Comparison of ENCODE assay signal across 12 cellular contexts in genomic region chr19:42741726-42742607, GRCh38. TPM values are rescaled to one million over a fixed set of nuclear protein-coding genes. Genes with fewer than 3 reads are reported as not detected.
DNase-seq lines count a peak whose midpoint lies in the region; ATAC-seq, FAIRE-seq and TF ChIP-seq lines count a peak whose summit lies in the region.
"Not testable (repeated sequence)": the region's sequence is repeated elsewhere in the genome, so short reads cannot be mapped to it uniquely, and the experiment has no call there.
"Had no signal": no experiment of that assay in that cellular context is flagged by ENCODE, and none has a peak within 500 bp of the region (broad histone marks: within the 10 kb centered on the region; RNA-seq: fewer than 3 reads in every experiment).

No MANE protein-coding gene starts in this region.

- dilution Hi-C loops in keratinocyte (cut with MboI; ENCODE audit: extremely low pct_ligation_motif_present, low sequenced_read_pairs), result not testable (repeated sequence)

- not testable (repeated sequence) for H4K20me1 ChIP-seq in KMS-11 (ENCODE audit: insufficient read depth); PC-9 (ENCODE audit: insufficient read depth); keratinocyte (ENCODE audit: control insufficient read depth, extremely low read depth, insufficient read depth, low read length)

- not testable (repeated sequence) for H3K9me2 ChIP-seq in PC-9 (ENCODE audit: insufficient read depth)

- H3K27ac Mint-ChIP-seq in activated CD8-positive, alpha-beta T cell treated with anti-CD3 and anti-CD28 coated beads for 36 hours, result not testable (repeated sequence)

- not testable (repeated sequence) for H3K79me2 ChIP-seq in KMS-11 (ENCODE audit: insufficient read depth, low read depth); PC-9 (ENCODE audit: low read depth); keratinocyte (ENCODE audit: control insufficient read depth, insufficient read depth, low read length)

- H3K4me1 Mint-ChIP-seq in activated CD8-positive, alpha-beta T cell treated with anti-CD3 and anti-CD28 coated beads for 36 hours (ENCODE audit: low read depth), result not testable (repeated sequence)

- TF ChIP-seq CTCF in BE2C (IDR thresholded peaks at IDR 0.05; ENCODE audit: low read depth, low read length) (peak; percentile 30; the same call in 1 of the 2 replicates), GM12864 (IDR thresholded peaks at IDR 0.05; ENCODE audit: low read depth, low read length, missing control alignments) (peak; percentile 59), KMS-11 (conservative IDR thresholded peaks at IDR 0.05; ENCODE audit: low read depth, low read length) (peak; percentile 36; the same call in 1 of the 2 replicates), PC-9 (conservative IDR thresholded peaks at IDR 0.05) (peak; percentile 77), keratinocyte (optimal IDR thresholded peaks at IDR 0.05 in 1 of 3, IDR thresholded peaks at IDR 0.05 in 1 of 3, conservative IDR thresholded peaks at IDR 0.05 in 1 of 3; ENCODE audit: extremely low read depth in 1 of 3, insufficient read depth in 2 of 3, low read length in 3 of 3) (peak in 2 of 3 experiments; percentile 33 to 62)
- peak; percentile 51 for TF ChIP-seq CTCF in activated CD8-positive, alpha-beta T cell treated with anti-CD3 and anti-CD28 coated beads for 36 hours (IDR thresholded peaks at IDR 0.05)

- not testable (repeated sequence) for BruUV-seq in PC-9 (replicated peaks; lab: Mats Ljungman, UMichigan)

- H3F3A ChIP-seq in PC-9 (ENCODE audit: insufficient read depth, low read depth), result not testable (repeated sequence)

- H3K36me3 ChIP-seq in BE2C; KMS-11 (ENCODE audit: insufficient read depth); PC-9 (ENCODE audit: low read depth); keratinocyte (ENCODE audit: control insufficient read depth in 2 of 2, extremely low read depth in 1 of 2, insufficient read depth in 2 of 2, low read length in 2 of 2): not testable (repeated sequence)

- not testable (repeated sequence) for H3K27ac ChIP-seq in KMS-11; PC-9; keratinocyte (ENCODE audit: control insufficient read depth, insufficient read depth, low read length)

- not testable (repeated sequence) for H3K36me3 Mint-ChIP-seq in activated CD8-positive, alpha-beta T cell treated with anti-CD3 and anti-CD28 coated beads for 36 hours (ENCODE audit: low read depth)

- H3K4me2 ChIP-seq in KMS-11; PC-9; keratinocyte (ENCODE audit: control insufficient read depth, extremely low read depth, insufficient read depth, low read depth, low read length): not testable (repeated sequence)

- not testable (repeated sequence) for H3K27me3 Mint-ChIP-seq in activated CD8-positive, alpha-beta T cell treated with anti-CD3 and anti-CD28 coated beads for 36 hours

- peak; percentile 22 for DNase-seq in BE2C
- DNase-seq in GM12864 (ENCODE audit: low read depth); keratinocyte (ENCODE audit: low read depth, low spot score): not testable (repeated sequence)
- DNase-seq in PC-9, result peak in 1 of 2 experiments; percentile 47
- DNase-seq in activated CD8-positive, alpha-beta T cell treated with anti-CD3 and anti-CD28 coated beads for 36 hours, result peak; percentile 19
- peak; percentile 50 for DNase-seq in dermis blood vessel endothelial cell
- DNase-seq in stimulated activated CD4-positive, alpha-beta T cell treated with anti-CD3 and anti-CD28 coated beads, Interleukin-15, amount 100 ng/mL, for 24 hours, result peak; percentile 23

- POLR2A ChIA-PET in PC-9 (lab: Charles Lee; ENCODE audit: unreplicated experiment); activated CD8-positive, alpha-beta T cell treated with anti-CD3 and anti-CD28 coated beads for 36 hours (lab: Charles Lee): not testable (repeated sequence)

- H3K4me3 Mint-ChIP-seq in activated CD8-positive, alpha-beta T cell treated with anti-CD3 and anti-CD28 coated beads for 36 hours, result not testable (repeated sequence)

- not testable (repeated sequence) for H3K4me3 ChIP-seq in BE2C (ENCODE audit: low read depth, low read length); GM12864 (ENCODE audit: low read depth, low read length); KMS-11 (IDR thresholded peaks at IDR 0.05; ENCODE audit: insufficient read depth, low read depth, low read length); PC-9; keratinocyte (ENCODE audit: control insufficient read depth in 2 of 3, extremely low read depth in 1 of 3, insufficient read depth in 2 of 3, low read depth in 1 of 3, low read length in 3 of 3)

- CTCF ChIA-PET in PC-9 (lab: Charles Lee); activated CD8-positive, alpha-beta T cell treated with anti-CD3 and anti-CD28 coated beads for 36 hours (lab: Charles Lee): not testable (repeated sequence)

- not testable (repeated sequence) for H3K4me1 ChIP-seq in BE2C; KMS-11 (ENCODE audit: low read depth, poor library complexity, severe bottlenecking); PC-9 (replicated peaks; ENCODE audit: insufficient read depth)
- H3K4me1 ChIP-seq in keratinocyte (ENCODE audit: control insufficient read depth, extremely low read depth, insufficient read depth, low read length), result peaks cover 12% of the 10 kb centered on the region

- not testable (repeated sequence) for FAIRE-seq in keratinocyte (lab: Jason Lieb, UNC)

- not testable (repeated sequence) for H3K9ac ChIP-seq in KMS-11; keratinocyte (ENCODE audit: control insufficient read depth, extremely low read depth, insufficient read depth, low read length)

- H3K27me3 ChIP-seq in BE2C; KMS-11 (ENCODE audit: insufficient read depth, low read depth); PC-9 (ENCODE audit: insufficient read depth, low read depth); keratinocyte (ENCODE audit: control insufficient read depth, extremely low read depth, insufficient read depth, low read length): not testable (repeated sequence)

- intact Hi-C loops in PC-9 (cut with micrococcal nuclease; ENCODE audit: unreplicated experiment), result loop anchor here (2.0 kb wide), 1 partner anchor 49 kb away; no protein-coding TSS in a partner anchor
- intact Hi-C loops in activated CD8-positive, alpha-beta T cell treated with anti-CD3 and anti-CD28 coated beads for 36 hours (cut with micrococcal nuclease), result not testable (repeated sequence)

- H3K9me3 ChIP-seq in BE2C; PC-9 (ENCODE audit: insufficient read depth, low read depth); keratinocyte (ENCODE audit: control insufficient read depth, low read depth, low read length): not testable (repeated sequence)

- H3K9me1 ChIP-seq in keratinocyte (ENCODE audit: control insufficient read depth, extremely low read depth, insufficient read depth, low read length), result not testable (repeated sequence)

- H2AFZ ChIP-seq in KMS-11 (ENCODE audit: low read depth); PC-9; keratinocyte (ENCODE audit: control insufficient read depth, low read length): not testable (repeated sequence)

- ATAC-seq in activated CD8-positive, alpha-beta T cell treated with anti-CD3 and anti-CD28 coated beads for 36 hours, result not testable (repeated sequence)

- not testable (repeated sequence) for H3K9me3 Mint-ChIP-seq in activated CD8-positive, alpha-beta T cell treated with anti-CD3 and anti-CD28 coated beads for 36 hours

RNA-seq across cellular contexts. Expression of gene PSG3, which starts 1.7 kb away (rescaled TPM):
- not detected for polyA plus RNA-seq in BE2C (2012; ENCODE audit: insufficient read depth, insufficient read length, low read depth)
- total RNA-seq in PC-9 (2021) (not detected in 2 replicates), dermis blood vessel endothelial cell (not detected in 2 replicates)
- total RNA-seq in activated CD8-positive, alpha-beta T cell treated with anti-CD3 and anti-CD28 coated beads for 36 hours, result not detected
- polyA plus RNA-seq in keratinocyte, result not detected in 3 replicates
- polyA plus RNA-seq in keratinocyte (2011; ENCODE audit: low read depth), result 0.20 TPM
- not detected in 2 replicates for polyA plus RNA-seq in keratinocyte (2011; cell fraction: cytosol; rRNA removed)
- polyA plus RNA-seq in keratinocyte (2011; cell fraction: nucleus; rRNA removed), result not detected in 2 replicates
- polyA plus RNA-seq in keratinocyte (2012; ENCODE audit: low replicate concordance), result 0.78 TPM in 1 of 2 replicates, not detected in the other
- polyA minus RNA-seq in keratinocyte, result not detected in 3 replicates
- not detected for polyA minus RNA-seq in keratinocyte (2011; cell fraction: cytosol; rRNA and poly(A)+ RNA removed)
- polyA minus RNA-seq in keratinocyte (2011; cell fraction: nucleus; rRNA and poly(A)+ RNA removed), result not detected in 2 replicates
- total RNA-seq: activated CD8-positive, alpha-beta T cell treated with anti-CD3 and anti-CD28 coated beads, Interleukin-2, amount 10 ng/mL, durations not matched to agents 7 days and 5 days; aorta; gastrocnemius medialis; ovary had no signal
- polyA plus RNA-seq: aorta had no signal

RNA-seq across cellular contexts. Expression of gene PSG8, which starts 23.5 kb away (rescaled TPM):
- not detected for polyA plus RNA-seq in BE2C (2012; ENCODE audit: insufficient read depth, insufficient read length, low read depth)
- 0.26 TPM in 1 of 2 replicates, not detected in the other for total RNA-seq in PC-9 (2021)
- not detected for total RNA-seq in activated CD8-positive, alpha-beta T cell treated with anti-CD3 and anti-CD28 coated beads for 36 hours
- total RNA-seq in dermis blood vessel endothelial cell, result not detected in 2 replicates
- polyA plus RNA-seq in keratinocyte, result not detected in 3 replicates
- not detected for polyA plus RNA-seq in keratinocyte (2011; ENCODE audit: low read depth)
- polyA plus RNA-seq in keratinocyte (2011; cell fraction: cytosol; rRNA removed), result not detected in 2 replicates
- 0.04 TPM in 1 of 2 replicates, not detected in the other for polyA plus RNA-seq in keratinocyte (2011; cell fraction: nucleus; rRNA removed)
- polyA plus RNA-seq in keratinocyte (2012; ENCODE audit: low replicate concordance), result 0.59 TPM in 1 of 2 replicates, not detected in the other
- not detected in 3 replicates for polyA minus RNA-seq in keratinocyte
- polyA minus RNA-seq in keratinocyte (2011; cell fraction: cytosol; rRNA and poly(A)+ RNA removed), result not detected
- polyA minus RNA-seq in keratinocyte (2011; cell fraction: nucleus; rRNA and poly(A)+ RNA removed), result not detected in 2 replicates
- total RNA-seq: activated CD8-positive, alpha-beta T cell treated with anti-CD3 and anti-CD28 coated beads, Interleukin-2, amount 10 ng/mL, durations not matched to agents 7 days and 5 days; aorta; gastrocnemius medialis; ovary had no signal
- polyA plus RNA-seq: aorta, ovary had no signal
